In genomic region chr15:78750974-78751601, GRCh38 we compare ENCODE assay signal across 8 cellular contexts.
A peak's percentile ranks its signal among the peaks of the same experiment; 100 is the strongest.
DNase-seq lines count a peak whose midpoint lies in the region; ATAC-seq and TF ChIP-seq lines count a peak whose summit lies in the region.
"Not testable (repeated sequence)": the region's sequence is repeated elsewhere in the genome, so short reads cannot be mapped to it uniquely, and the experiment has no call there.

No MANE protein-coding gene starts in this region.

- peaks cover 0 to 53% (median 15%) of the 10 kb centered on the region in 9 donors for H3K4me1 ChIP-seq in heart right ventricle

- peaks cover 5 to 13% (median 7%) of the 10 kb centered on the region in 3 donors for H3K4me1 Mint-ChIP-seq in T-cell
- H3K4me1 Mint-ChIP-seq in activated naive CD8-positive, alpha-beta T cell treated with anti-CD3 and anti-CD28 coated beads, Interleukin-2, amount 50 U/mL, for 24 hours = not testable (repeated sequence)

- peak overlapping the region in 6 of 10 donors; percentile 14 to 38 (median 26) for H3K4me3 ChIP-seq in heart right ventricle

- H3K36me3 ChIP-seq in heart right ventricle = not testable (repeated sequence)

- not testable (repeated sequence) for H3K27me3 ChIP-seq in heart right ventricle

- TF ChIP-seq CTCF in heart right ventricle (IDR thresholded peaks at IDR 0.05) = peak; percentile 54 to 92 (median 62)

- DNase-seq in NCI-H1436 treated with DMSO at 0.1 percent for 48 hours (lab: John Stamatoyannopoulos, UW) (peak; percentile 59), T-cell (peak; percentile 75 to 94 (median 90)), heart right ventricle (peak; percentile 90 to 92), pulmonary artery endothelial cell (ENCODE audit: low read depth, low spot score) (peak; percentile 70), ureter (ENCODE audit: low spot score) (peak; percentile 92)
- DNase-seq in activated naive CD8-positive, alpha-beta T cell treated with anti-CD3 and anti-CD28 coated beads, Interleukin-2, amount 50 U/mL, for 24 hours = peak; percentile 96

- intact Hi-C loops in heart right ventricle (cut with DNase I) = loop anchor here in 4 of 10 donors (1.0 to 10.0 kb wide), 4 partner anchors 61 to 134 kb away; partner anchors contain the start of genes ADAMTS7 (in 2 of the 4) and MORF4L1 (in 1 of the 4)

- POLR2A ChIA-PET in T-cell (lab: Charles Lee) = not testable (repeated sequence)

- peak; percentile 95 for ATAC-seq in GM18498 (IDR thresholded peaks at IDR 0.05; ENCODE audit: unreplicated experiment)
- ATAC-seq in HG02885 (IDR thresholded peaks at IDR 0.05; ENCODE audit: poor library complexity, unreplicated experiment) = peak; percentile 93
- ATAC-seq in T-cell (replicated peaks in 1 of 4) = peak; percentile 99 to 100 (median 100)
- ATAC-seq in activated naive CD8-positive, alpha-beta T cell treated with anti-CD3 and anti-CD28 coated beads, Interleukin-2, amount 50 U/mL, for 24 hours = peak; percentile 93
- ATAC-seq in heart right ventricle = peak; percentile 92 to 96 (median 92)

- peak overlapping the region in 8 of 10 donors; percentile 38 to 73 (median 63) for H3K27ac ChIP-seq in heart right ventricle

- CTCF ChIA-PET in T-cell (lab: Charles Lee) = interaction anchor here in 1 of 2 donors (0.5 kb wide), 1 partner anchor 112 kb away, joined by 4 read pairs; no protein-coding TSS in a partner anchor

- H3K4me3 Mint-ChIP-seq in T-cell = peak overlapping the region; percentile 37 to 57 (median 49)
- peak overlapping the region; percentile 26 for H3K4me3 Mint-ChIP-seq in activated naive CD8-positive, alpha-beta T cell treated with anti-CD3 and anti-CD28 coated beads, Interleukin-2, amount 50 U/mL, for 24 hours

- not testable (repeated sequence) for H3K36me3 Mint-ChIP-seq in T-cell; activated naive CD8-positive, alpha-beta T cell treated with anti-CD3 and anti-CD28 coated beads, Interleukin-2, amount 50 U/mL, for 24 hours (ENCODE audit: low read depth)

- 9% methylated on average over 26 to 28 of the region's 28 CpGs for WGBS in heart right ventricle, 2 donors

- not testable (repeated sequence) for H3K27ac Mint-ChIP-seq in T-cell; activated naive CD8-positive, alpha-beta T cell treated with anti-CD3 and anti-CD28 coated beads, Interleukin-2, amount 50 U/mL, for 24 hours

- not testable (repeated sequence) for H3K9me3 ChIP-seq in heart right ventricle

- H3K9me3 Mint-ChIP-seq in T-cell; activated naive CD8-positive, alpha-beta T cell treated with anti-CD3 and anti-CD28 coated beads, Interleukin-2, amount 50 U/mL, for 24 hours: not testable (repeated sequence)

- not testable (repeated sequence) for H3K27me3 Mint-ChIP-seq in T-cell; activated naive CD8-positive, alpha-beta T cell treated with anti-CD3 and anti-CD28 coated beads, Interleukin-2, amount 50 U/mL, for 24 hours

Comparison
In these comparisons a context has a peak if more than half of its experiments do, and no peak if none do; other contexts are left out.
1. Peak in every context shown above with its lines: DNase-seq, ATAC-seq, H3K4me3 ChIP-seq and H3K27ac ChIP-seq.